8 cellular contexts compared by ENCODE assay signal in genomic region chr5:71446540-71447216, GRCh38. TPM values are rescaled to one million over a fixed set of nuclear protein-coding genes. Genes with fewer than 3 reads are reported as not detected.
DNase-seq lines count a peak whose midpoint lies in the region; ATAC-seq and TF ChIP-seq lines count a peak whose summit lies in the region.
"Not testable (repeated sequence)": the region's sequence is repeated elsewhere in the genome, so short reads cannot be mapped to it uniquely, and the experiment has no call there.

No MANE protein-coding gene starts in this region.

- CTCF ChIA-PET in PC-3 (lab: Charles Lee) = not testable (repeated sequence)

- DNase-seq in PC-3 = not testable (repeated sequence)
- peak; percentile 23 for DNase-seq in retina

- peaks cover 2 to 13% (median 10%) of the 10 kb centered on the region in 3 donors for H3K4me1 Mint-ChIP-seq in IgD-negative memory B cell
- H3K4me1 Mint-ChIP-seq in activated T-helper 17 cell treated with anti-CD3 and anti-CD28 coated beads, Interleukin-2, amount 50 U/mL, for 72 hours = not testable (repeated sequence)

- H3K79me2 ChIP-seq in PC-3 (ENCODE audit: low read length) = not testable (repeated sequence)

- POLR2A ChIA-PET in PC-3 (lab: Charles Lee; ENCODE audit: unreplicated experiment) = not testable (repeated sequence)

- H3K4me2 ChIP-seq in PC-3 (ENCODE audit: low read length) = peak overlapping the region; percentile 34; the same call in 1 of the 2 replicates

- not testable (repeated sequence) for H3K4me3 ChIP-seq in PC-3 (ENCODE audit: low read length)
- peak overlapping the region; percentile 59; the same call in 1 of the 2 replicates for H3K4me3 ChIP-seq in iPS-20b (ENCODE audit: low read length)

- H3K4me3 Mint-ChIP-seq in IgD-negative memory B cell = peak overlapping the region; percentile 19 to 87 (median 58)
- peak overlapping the region; percentile 20 for H3K4me3 Mint-ChIP-seq in activated T-helper 17 cell treated with anti-CD3 and anti-CD28 coated beads, Interleukin-2, amount 50 U/mL, for 72 hours

- H3K27me3 ChIP-seq in PC-3 (ENCODE audit: low read length) (peaks cover 29% of the 10 kb centered on the region), iPS-20b (ENCODE audit: insufficient read depth, low read length) (peaks cover 21% of the 10 kb centered on the region)

- not testable (repeated sequence) for H4K20me1 ChIP-seq in PC-3 (ENCODE audit: low read length)

- H2AFZ ChIP-seq in PC-3 (ENCODE audit: low read length) = not testable (repeated sequence)

- not testable (repeated sequence) for H3K9me3 Mint-ChIP-seq in IgD-negative memory B cell; activated T-helper 17 cell treated with anti-CD3 and anti-CD28 coated beads, Interleukin-2, amount 50 U/mL, for 72 hours

- peak overlapping the region; percentile 50; the same call in 1 of the 2 replicates for H3K27ac ChIP-seq in C4-2B
- H3K27ac ChIP-seq in PC-3 (ENCODE audit: low read length); iPS-20b (ENCODE audit: low read length): not testable (repeated sequence)

- H3K36me3 ChIP-seq in PC-3 (ENCODE audit: low read depth, low read length); iPS-20b (ENCODE audit: insufficient read depth, low read depth, low read length): not testable (repeated sequence)

- ATAC-seq in GM18868 (IDR thresholded peaks at IDR 0.05; ENCODE audit: unreplicated experiment) (peak; percentile 23), HG02623 (IDR thresholded peaks at IDR 0.05; ENCODE audit: unreplicated experiment) (peak; percentile 9), PC-3 (peak; percentile 6; the same call in 1 of the 2 replicates)
- ATAC-seq in activated T-helper 17 cell treated with anti-CD3 and anti-CD28 coated beads, Interleukin-2, amount 50 U/mL, for 72 hours (replicated peaks) = peak; percentile 18

- intact Hi-C loops in PC-3 (cut with micrococcal nuclease) = not testable (repeated sequence)

- H3K27me3 Mint-ChIP-seq in IgD-negative memory B cell = peaks cover 16% of the 10 kb centered on the region
- peaks cover 17% of the 10 kb centered on the region for H3K27me3 Mint-ChIP-seq in activated T-helper 17 cell treated with anti-CD3 and anti-CD28 coated beads, Interleukin-2, amount 50 U/mL, for 72 hours

- H3K9me2 ChIP-seq in PC-3 (replicated peaks; ENCODE audit: low read length) = not testable (repeated sequence)

- not testable (repeated sequence) for TF ChIP-seq CTCF in C4-2B (conservative IDR thresholded peaks at IDR 0.05); PC-3 (conservative IDR thresholded peaks at IDR 0.05; ENCODE audit: low read depth, low read length)

- not testable (repeated sequence) for H3K9me3 ChIP-seq in PC-3 (ENCODE audit: low read length); iPS-20b (ENCODE audit: insufficient read depth, low read depth, low read length)

- H3K27ac Mint-ChIP-seq in IgD-negative memory B cell; activated T-helper 17 cell treated with anti-CD3 and anti-CD28 coated beads, Interleukin-2, amount 50 U/mL, for 72 hours: not testable (repeated sequence)

- H3K4me1 ChIP-seq in PC-3 (ENCODE audit: insufficient read depth, low read length); iPS-20b (ENCODE audit: insufficient read depth, low read length): not testable (repeated sequence)

- H3K9ac ChIP-seq in PC-3 (ENCODE audit: low read length); iPS-20b (ENCODE audit: low read depth, low read length): not testable (repeated sequence)

- not testable (repeated sequence) for H3F3A ChIP-seq in PC-3 (ENCODE audit: low read length, unreplicated experiment)

- BruUV-seq in PC-3 (replicated peaks; lab: Mats Ljungman, UMichigan) = not testable (repeated sequence)

- not testable (repeated sequence) for H3K36me3 Mint-ChIP-seq in IgD-negative memory B cell; activated T-helper 17 cell treated with anti-CD3 and anti-CD28 coated beads, Interleukin-2, amount 50 U/mL, for 72 hours (ENCODE audit: low read depth)

RNA-seq across cellular contexts. Expression of gene BDP1, which starts 8.8 kb away (rescaled TPM):
- polyA plus RNA-seq in IgD-negative memory B cell = 20.8 TPM
- total RNA-seq in PC-3 (2014; rRNA removed) = 17.9 and 18.4 TPM in 2 replicates
- 10 to 100 TPM; 27.1 to 34.4 TPM for total RNA-seq in activated T-helper 17 cell treated with anti-CD3 and anti-CD28 coated beads, Interleukin-2, amount 50 U/mL, for 72 hours
